14 cellular contexts compared by ENCODE assay signal in the genomic region with DNA sequence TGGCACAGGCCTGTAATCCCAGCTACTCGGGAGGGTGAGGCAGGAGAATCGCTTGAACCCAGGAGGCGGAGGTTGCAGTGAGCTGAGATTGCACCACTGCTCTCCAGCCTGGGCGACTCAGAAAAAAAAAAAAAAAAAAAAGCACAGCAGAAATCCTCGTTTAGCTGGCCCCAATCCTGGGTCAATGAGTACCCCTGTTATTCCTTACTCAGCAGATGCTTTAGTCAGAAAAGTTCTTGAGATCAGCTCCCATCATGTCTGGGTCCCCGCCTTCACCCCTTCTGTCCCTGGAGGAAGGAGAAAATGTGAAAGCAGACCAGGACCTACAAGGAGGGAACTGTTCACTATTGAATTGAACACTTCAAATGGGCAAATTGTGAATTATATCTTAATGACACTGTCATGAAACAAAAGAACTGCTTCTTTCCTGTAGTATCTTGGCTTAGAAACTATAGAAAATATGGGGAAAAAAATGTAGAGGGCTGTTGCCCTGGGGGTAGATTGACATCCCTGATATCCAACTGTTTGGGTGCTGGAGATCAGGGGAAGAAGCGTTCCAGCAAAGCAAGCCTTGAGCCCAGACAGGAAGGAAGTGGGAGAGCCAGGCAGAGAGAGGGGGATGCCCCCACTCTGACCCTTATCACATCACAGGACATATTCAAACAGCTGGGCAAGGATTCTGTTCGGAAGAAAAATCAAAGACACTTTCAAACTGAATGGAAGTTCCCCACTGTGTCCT. TPM values are rescaled to one million over a fixed set of nuclear protein-coding genes. Genes with fewer than 3 reads are reported as not detected.
DNase-seq lines count a peak whose midpoint lies in the region; ATAC-seq, FAIRE-seq and TF ChIP-seq lines count a peak whose summit lies in the region.
"Had no signal": no experiment of that assay in that cellular context is flagged by ENCODE, and none has a peak within 500 bp of the region (broad histone marks: within the 10 kb centered on the region; RNA-seq: fewer than 3 reads in every experiment).

No MANE protein-coding gene starts in this region.

- H4K20me1 ChIP-seq in GM12878 (ENCODE audit: control insufficient read depth, insufficient read depth), result no peaks in the 10 kb centered on the region

- no peaks in the 10 kb centered on the region; the same call in 1 of the 2 replicates for H3K4me1 ChIP-seq in GM12878 (ENCODE audit: control insufficient read depth, insufficient read depth, low read length)

- TF ChIP-seq CTCF in GM12878 (IDR thresholded peaks at IDR 0.05 in 2 of 3, conservative IDR thresholded peaks at IDR 0.05 in 1 of 3; ENCODE audit: control insufficient read depth in 2 of 3, extremely low read depth in 1 of 3, insufficient read depth in 1 of 3, low read depth in 3 of 3, low read length in 3 of 3) (no peak), osteocyte (IDR thresholded peaks at IDR 0.05) (no peak)

- H3K4me3 ChIP-seq in GM12878, result no peak overlapping the region

- TF ChIP-seq POLR2A in GM12878 (IDR thresholded peaks at IDR 0.05; ENCODE audit: low read depth, low read length), result no peak

- no peak overlapping the region for H3K27ac ChIP-seq in GM12878 (ENCODE audit: control insufficient read depth, insufficient read depth)

- RAD21 ChIA-PET in GM12878 (lab: Charles Lee; ENCODE audit: unreplicated experiment), result interaction anchor here (0.7 to 1.4 kb wide), 3 partner anchors 14 to 153 kb away, joined by 3 to 5 read pairs (median 4); no protein-coding TSS in a partner anchor

- DNase-seq in HT1080 (ENCODE audit: low read depth) (peak; percentile 49), GM12878 (ENCODE audit: low read depth, low spot score) (no peak), osteocyte (ENCODE audit: extremely low spot score, unreplicated experiment) (no peak), CD1c-positive myeloid dendritic cell (ENCODE audit: extremely low spot score) (no peak), NAMALWA (ENCODE audit: low spot score) (no peak)
- DNase-seq: caudate nucleus, MM.1S, NCI-H748 treated with DMSO at 0.1 percent for 48 hours had no signal

- no peaks in the 10 kb centered on the region for H3K27me3 Mint-ChIP-seq in osteocyte (ENCODE audit: unreplicated experiment)

- H3K36me3 Mint-ChIP-seq in osteocyte (ENCODE audit: unreplicated experiment), result no peaks in the 10 kb centered on the region

- no peaks in the 10 kb centered on the region for H3K36me3 ChIP-seq in GM12878 (ENCODE audit: control insufficient read depth in 2 of 2, insufficient read depth in 2 of 2, low read length in 1 of 2)

- CTCF ChIA-PET in GM12878 (lab: Yijun Ruan, JAX), result interaction anchor here (0.5 to 9.9 kb wide), 5 partner anchors 56 to 158 kb away, joined by 3 to 75 read pairs (median 3); no protein-coding TSS in a partner anchor

- no peaks in the 10 kb centered on the region for H3K27me3 ChIP-seq in GM12878 (replicated peaks in 1 of 2; ENCODE audit: control insufficient read depth in 2 of 2, insufficient read depth in 2 of 2, low read length in 1 of 2)

- no peaks in the 10 kb centered on the region for H3K9me3 Mint-ChIP-seq in osteocyte (ENCODE audit: unreplicated experiment)
- H3K9me3 Mint-ChIP-seq: activated T-helper 2 cell treated with anti-CD3 and anti-CD28 coated beads, Interferon-gamma antibody, Interleukin-2, Interleukin-4, amounts not matched to agents 10 μg/mL and 5 μg/mL and 100 μg/mL, durations not matched to agents 14 hours and 24 hours and 36 hours had no signal

- WGBS in GM12878 (ENCODE audit: insufficient coverage, insufficient replicate concordance, low lambda C conversion rate, missing lambda C conversion rate), result 57% methylated on average over 6 of the region's 8 CpGs

- peak overlapping the region; percentile 20 for H3K4me3 Mint-ChIP-seq in osteocyte (ENCODE audit: unreplicated experiment)

- POLR2A ChIA-PET in GM12878 (lab: Charles Lee), result interaction anchor here (0.5 to 0.7 kb wide), 6 partner anchors 12 to 205 kb away, joined by 3 to 11 read pairs (median 4); no protein-coding TSS in a partner anchor

- SMC1A ChIA-PET in GM12878 (lab: Charles Lee; ENCODE audit: uncharacterized antibody, unreplicated experiment), result interaction anchor here (0.6 to 7.7 kb wide), 10 partner anchors 9 to 182 kb away, joined by 3 to 56 read pairs (median 4); no protein-coding TSS in a partner anchor

- intact Hi-C loops in GM12878 (cut with micrococcal nuclease; ENCODE audit: unreplicated experiment), result no loop called here

- peak overlapping the region; percentile 3 for H2AFZ ChIP-seq in GM12878 (ENCODE audit: control insufficient read depth, low read depth, low read length)

- peaks cover 8% of the 10 kb centered on the region for H3K4me1 Mint-ChIP-seq in osteocyte (ENCODE audit: unreplicated experiment)

- no peak for TF ChIP-seq RAD21 in GM12878 (IDR thresholded peaks at IDR 0.05; ENCODE audit: insufficient read depth, low read depth, low read length)

- H3K79me2 ChIP-seq in GM12878 (ENCODE audit: control insufficient read depth, insufficient read depth, low read length), result no peaks in the 10 kb centered on the region

- no peak for FAIRE-seq in GM12878 (lab: Jason Lieb, UNC)
- FAIRE-seq: GM12892 had no signal

- H3K4me2 ChIP-seq in GM12878 (ENCODE audit: control insufficient read depth, insufficient read depth), result 0 out of 2 replicates have a peak overlapping the region, but pooled peaks have one; percentile 8

- in situ Hi-C loops in GM12878 (cut with MboI), result no loop called here

- H3K9ac ChIP-seq in GM12878 (ENCODE audit: control insufficient read depth, insufficient read depth, low read length), result no peak overlapping the region

- no TSS peak for BruUV-seq in GM12878 (replicated peaks; lab: Mats Ljungman, UMichigan)

- no peak for TF ChIP-seq EP300 in GM12878 (IDR thresholded peaks at IDR 0.05; ENCODE audit: borderline replicate concordance in 1 of 2, control insufficient read depth in 1 of 2, low read depth in 2 of 2, low read length in 2 of 2)

- H3K27ac Mint-ChIP-seq in osteocyte (ENCODE audit: unreplicated experiment), result peak overlapping the region; percentile 25
- H3K27ac Mint-ChIP-seq: activated T-helper 2 cell treated with anti-CD3 and anti-CD28 coated beads, Interferon-gamma antibody, Interleukin-2, Interleukin-4, amounts not matched to agents 10 μg/mL and 5 μg/mL and 100 μg/mL, durations not matched to agents 14 hours and 24 hours and 36 hours had no signal

- no peaks in the 10 kb centered on the region for H3K9me3 ChIP-seq in GM12878 (replicated peaks; ENCODE audit: control insufficient read depth, insufficient read depth, low read length)

- peak; percentile 85 for ATAC-seq in GM18907 (IDR thresholded peaks at IDR 0.05; ENCODE audit: unreplicated experiment)
- peak; percentile 78 for ATAC-seq in GM12878
- ATAC-seq in GM21360 (IDR thresholded peaks at IDR 0.05; ENCODE audit: unreplicated experiment), result no peak
- ATAC-seq: esophagus mucosa had no signal

TF ChIP-seq in GM12878, 131 proteins besides CTCF, POLR2A, EP300 and RAD21 (continues in another document):
- TF ChIP-seq PML (IDR thresholded peaks at IDR 0.05; ENCODE audit: low read length), result no peak
- TF ChIP-seq SPI1 (IDR thresholded peaks at IDR 0.05; ENCODE audit: borderline replicate concordance, insufficient read depth, low read depth, low read length), result peak; percentile 71; the same call in 1 of the 2 replicates

RNA-seq across cellular contexts. Expression of gene KCNG3, which starts 16.6 kb away (rescaled TPM):
- 1.3 and 1.5 TPM in 2 replicates for total RNA-seq in HT1080 (2014; rRNA removed; shearing (Covaris generic))
- polyA plus RNA-seq in HT1080 (2015; cell fraction: cytosol; rRNA removed), result 0.27 and 0.54 TPM in 2 replicates
- 0.33 and 0.51 TPM in 2 replicates for polyA plus RNA-seq in HT1080 (2015; cell fraction: nucleus; rRNA removed)
- not detected in 2 replicates for total RNA-seq in GM12878 (2013; cell fraction: nucleolus; rRNA removed)
- 0.06 and 0.11 TPM in 2 replicates for total RNA-seq in GM12878 (2014; rRNA removed)
- 0.04 and 0.05 TPM in 2 replicates for total RNA-seq in GM12878 (2014; rRNA removed; fragmentation: Illumina TruSeq; extraction: Trizol)
- total RNA-seq in GM12878 (2021), result not detected in 2 replicates
- polyA plus RNA-seq in GM12878 (2011; ENCODE audit: low read depth), result not detected
- polyA plus RNA-seq in GM12878 (2011; rRNA removed), result not detected in 2 replicates
- not detected in 2 replicates for polyA plus RNA-seq in GM12878 (2011; cell fraction: cytosol; rRNA removed)
- polyA plus RNA-seq in GM12878 (2011; cell fraction: nucleus; rRNA removed), result not detected in 2 replicates
- 0.08 TPM in 1 of 2 replicates, not detected in the other for polyA plus RNA-seq in GM12878 (2012)
- polyA plus RNA-seq in GM12878 (2014; fragmentation: Illumina TruSeq; extraction: Trizol), result 0.01 and 0.10 TPM in 2 replicates
- under 1 TPM; 0.03 to 0.05 TPM for polyA plus RNA-seq in GM12878 (2014; fragmentation: Nextera tagmentation; extraction: Ambion mirVana)
- polyA plus RNA-seq in GM12878 (2014; rRNA removed), result 0.01 TPM in 1 of 2 replicates, not detected in the other
- not detected for polyA plus RNA-seq in GM12878 (2016; fragmentation: Nextera tagmentation; extraction: Ambion mirVana)
- not detected in 2 replicates for polyA minus RNA-seq in GM12878 (2011; rRNA and poly(A)+ RNA removed)
- polyA minus RNA-seq in GM12878 (2011; cell fraction: cytosol; rRNA and poly(A)+ RNA removed), result not detected in 2 replicates
- polyA minus RNA-seq in GM12878 (2011; cell fraction: nucleus; rRNA and poly(A)+ RNA removed), result not detected in 2 replicates
- total RNA-seq in osteocyte, result not detected in 2 replicates
- total RNA-seq: mesenteric fat pad had no signal

RNA-seq across cellular contexts. Expression of gene MTA3, which starts 58.1 kb away (rescaled TPM):
- total RNA-seq in HT1080 (2014; rRNA removed; shearing (Covaris generic)), result 14.0 and 24.0 TPM in 2 replicates
- polyA plus RNA-seq in HT1080 (2015; cell fraction: cytosol; rRNA removed), result 27.6 and 28.3 TPM in 2 replicates
- polyA plus RNA-seq in HT1080 (2015; cell fraction: nucleus; rRNA removed), result 26.7 and 27.7 TPM in 2 replicates
- 161 and 165 TPM in 2 replicates for total RNA-seq in GM12878 (2013; cell fraction: nucleolus; rRNA removed)
- total RNA-seq in GM12878 (2014; rRNA removed) (19.0 and 23.8 TPM in 2 replicates), GM12878 (2014; rRNA removed; fragmentation: Illumina TruSeq; extraction: Trizol) (27.4 and 29.0 TPM in 2 replicates), GM12878 (2021) (28.4 and 32.0 TPM in 2 replicates), osteocyte (49.2 and 49.3 TPM in 2 replicates)
- 26.8 TPM for polyA plus RNA-seq in GM12878 (2011; ENCODE audit: low read depth)
- polyA plus RNA-seq in GM12878 (2011; rRNA removed) (45.5 and 56.4 TPM in 2 replicates), GM12878 (2014; fragmentation: Illumina TruSeq; extraction: Trizol) (36.8 and 50.2 TPM in 2 replicates), GM12878 (2014; fragmentation: Nextera tagmentation; extraction: Ambion mirVana) (10 to 100 TPM; 17.6 to 21.5 TPM), GM12878 (2014; rRNA removed) (25.2 and 31.4 TPM in 2 replicates), GM12878 (2016; fragmentation: Nextera tagmentation; extraction: Ambion mirVana) (10 to 100 TPM; 22.5 to 24.0 TPM)
- polyA plus RNA-seq in GM12878 (2011; cell fraction: cytosol; rRNA removed), result 27.5 and 36.6 TPM in 2 replicates
- polyA plus RNA-seq in GM12878 (2011; cell fraction: nucleus; rRNA removed), result 31.4 and 35.0 TPM in 2 replicates
- 28.6 and 31.1 TPM in 2 replicates for polyA plus RNA-seq in GM12878 (2012)
- polyA minus RNA-seq in GM12878 (2011; rRNA and poly(A)+ RNA removed), result 33.5 and 51.9 TPM in 2 replicates
- 8.8 and 9.8 TPM in 2 replicates for polyA minus RNA-seq in GM12878 (2011; cell fraction: cytosol; rRNA and poly(A)+ RNA removed)
- polyA minus RNA-seq in GM12878 (2011; cell fraction: nucleus; rRNA and poly(A)+ RNA removed), result 20.3 and 32.3 TPM in 2 replicates
